ENCODE assay signal across 20 cellular contexts in genomic region chr10:102045292-102045691, GRCh38. TPM values are rescaled to one million over a fixed set of nuclear protein-coding genes. Genes with fewer than 3 reads are reported as not detected.
DNase-seq lines count a peak whose midpoint lies in the region; ATAC-seq, FAIRE-seq and TF ChIP-seq lines count a peak whose summit lies in the region.
"Had no signal": no experiment of that assay in that cellular context is flagged by ENCODE, and none has a peak within 500 bp of the region (broad histone marks: within the 10 kb centered on the region; RNA-seq: fewer than 3 reads in every experiment).

No MANE protein-coding gene starts in this region.

- in situ Hi-C loops in K562 (cut with MboI), result loop anchor here (25.0 kb wide), 1 partner anchor 1058 kb away; the partner anchor contains the start of genes LZTS2, MRPL43 and TWNK

- H3K4me2 ChIP-seq in K562 (ENCODE audit: insufficient read depth, low read length), result no peak overlapping the region

- H3K79me2 ChIP-seq in K562 (ENCODE audit: control insufficient read depth, insufficient read depth, low read length), result peaks cover 31% of the 10 kb centered on the region

- H3K4me1 ChIP-seq in K562 (replicated peaks in 1 of 2; ENCODE audit: control insufficient read depth in 2 of 2, insufficient read depth in 2 of 2, low read length in 2 of 2) (no peaks in the 10 kb centered on the region; a peak in 3 of 5 replicates), left lung (peaks cover 4 to 30% of the 10 kb centered on the region in 2 donors), BE2C (no peaks in the 10 kb centered on the region)
- H3K4me1 ChIP-seq: HAP-1 had no signal

- no peak for ATAC-seq in K562
- ATAC-seq in left lung, result peak; percentile 78
- ATAC-seq: HepG2 had no signal

- H3K9me1 ChIP-seq in K562 (ENCODE audit: control insufficient read depth, insufficient read depth, low read length), result peaks cover 2% of the 10 kb centered on the region

- H3K4me3 ChIP-seq in K562, result no peak overlapping the region
- H3K4me3 ChIP-seq in left lung, result no peak overlapping the region
- no peak overlapping the region for H3K4me3 ChIP-seq in BE2C (ENCODE audit: low read depth, low read length)
- H3K4me3 ChIP-seq: HAP-1 had no signal

- H3K36me3 ChIP-seq in K562 (ENCODE audit: control insufficient read depth, insufficient read depth, low read length), result no peaks in the 10 kb centered on the region; the same call in 2 of the 3 replicates
- no peaks in the 10 kb centered on the region for H3K36me3 ChIP-seq in left lung
- no peaks in the 10 kb centered on the region for H3K36me3 ChIP-seq in BE2C
- H3K36me3 ChIP-seq: HAP-1 had no signal

- intact Hi-C loops in K562 (cut with micrococcal nuclease), result no loop called here
- intact Hi-C loops in left lung (cut with DNase I), result no loop called here
- intact Hi-C loops in Calu3 (cut with micrococcal nuclease; ENCODE audit: unreplicated experiment), result no loop called here

- H3K4me3 Mint-ChIP-seq in mesothelial cell of epicardium, result no peak overlapping the region
- no peak overlapping the region for H3K4me3 Mint-ChIP-seq in Calu3 (ENCODE audit: low read depth, unreplicated experiment)
- H3K4me3 Mint-ChIP-seq: B cell; CD4-positive, alpha-beta memory T cell had no signal

- peak overlapping the region; percentile 21 for H3K27ac Mint-ChIP-seq in mesothelial cell of epicardium
- H3K27ac Mint-ChIP-seq in Calu3 (ENCODE audit: unreplicated experiment), result no peak overlapping the region
- H3K27ac Mint-ChIP-seq: B cell had no signal

- peaks cover 12% of the 10 kb centered on the region for H3K4me1 Mint-ChIP-seq in mesothelial cell of epicardium
- H3K4me1 Mint-ChIP-seq in Calu3 (ENCODE audit: low read depth, unreplicated experiment), result no peaks in the 10 kb centered on the region

- no peak for TF ChIP-seq CTCF in K562 (IDR thresholded peaks at IDR 0.05 in 2 of 3, conservative IDR thresholded peaks at IDR 0.05 in 1 of 3; ENCODE audit: insufficient read depth in 2 of 3, low read depth in 1 of 3, low read length in 3 of 3)
- no peak for TF ChIP-seq CTCF in left lung (IDR thresholded peaks at IDR 0.05)
- no peak for TF ChIP-seq CTCF in mesothelial cell of epicardium (IDR thresholded peaks at IDR 0.05; ENCODE audit: unreplicated experiment)
- no peak for TF ChIP-seq CTCF in Calu3 (IDR thresholded peaks at IDR 0.05; ENCODE audit: unreplicated experiment)
- no peak for TF ChIP-seq CTCF in BE2C (IDR thresholded peaks at IDR 0.05; ENCODE audit: low read depth, low read length)

- no TSS peak for BruUV-seq in K562 (replicated peaks; lab: Mats Ljungman, UMichigan)
- BruUV-seq in Calu3 (replicated peaks; lab: Mats Ljungman, UMichigan), result no TSS peak

- no peak for TF ChIP-seq EP300 in K562 (IDR thresholded peaks at IDR 0.05; ENCODE audit: low read length)

- no peaks in the 10 kb centered on the region for H3K27me3 Mint-ChIP-seq in mesothelial cell of epicardium (ENCODE audit: low read depth)
- no peaks in the 10 kb centered on the region for H3K27me3 Mint-ChIP-seq in Calu3 (ENCODE audit: unreplicated experiment)
- H3K27me3 Mint-ChIP-seq: B cell; CD4-positive, alpha-beta memory T cell had no signal

- no peak overlapping the region for H2AFZ ChIP-seq in K562 (ENCODE audit: low read depth, low read length)

- POLR2A ChIA-PET in K562 (lab: Yijun Ruan, JAX), result no interaction called here

- H3K36me3 Mint-ChIP-seq in mesothelial cell of epicardium (no peaks in the 10 kb centered on the region), Calu3 (ENCODE audit: insufficient read depth, unreplicated experiment) (no peaks in the 10 kb centered on the region)

- no peak for DNase-seq in GM19239 (ENCODE audit: insufficient read length, low spot score)
- DNase-seq in K562 (ENCODE audit: extremely low read depth in 1 of 4, low spot score in 3 of 4), result peak in 3 of 4 experiments; percentile 1
- no peak for DNase-seq in left lung
- no peak for DNase-seq in mesothelial cell of epicardium (ENCODE audit: low spot score in 2 of 2, unreplicated experiment in 2 of 2)
- no peak for DNase-seq in Calu3
- no peak for DNase-seq in BE2C
- no peak for DNase-seq in foreskin melanocyte
- DNase-seq in NCI-H2107 (lab: John Stamatoyannopoulos, UW), result no peak
- DNase-seq: CD4-positive, alpha-beta memory T cell; COR-L47; DND-41; GDM1 had no signal

- peaks cover 5% of the 10 kb centered on the region; the same call in 1 of the 2 replicates for H4K20me1 ChIP-seq in K562 (replicated peaks; ENCODE audit: control insufficient read depth, insufficient read depth, low read length)

- WGBS in K562 (ENCODE audit: insufficient coverage, low coverage, missing lambda C conversion rate), result 70% methylated on average over 3 of the region's 3 CpGs

- CTCF ChIA-PET in K562 (lab: Yijun Ruan, JAX; ENCODE audit: low intra/inter-chr PET ratio), result no interaction called here
- CTCF ChIA-PET in Calu3 (lab: Charles Lee), result no interaction called here

- TF ChIP-seq RAD21 in K562 (CRISPR knock-in tag; conservative IDR thresholded peaks at IDR 0.05 in 1 of 2, IDR thresholded peaks at IDR 0.05 in 1 of 2), result no peak

- H3K9me3 Mint-ChIP-seq in mesothelial cell of epicardium (no peaks in the 10 kb centered on the region), Calu3 (ENCODE audit: low read depth, unreplicated experiment) (no peaks in the 10 kb centered on the region)
- H3K9me3 Mint-ChIP-seq: CD4-positive, alpha-beta memory T cell had no signal

- no peak overlapping the region for H3K27ac ChIP-seq in K562 (ENCODE audit: extremely low read depth, low read depth, low read length)
- peak overlapping the region; percentile 2 to 50 for H3K27ac ChIP-seq in left lung
- H3K27ac ChIP-seq: C4-2B had no signal

- FAIRE-seq in GM19239 (lab: Jason Lieb, UNC) (peak; percentile 44), K562 (lab: Jason Lieb, UNC) (peak; percentile 55)
- FAIRE-seq: A204.1, GM12892, H1, HepG2, HTR-8/SVneo had no signal

- no peaks in the 10 kb centered on the region for H3K9me3 ChIP-seq in K562 (replicated peaks; ENCODE audit: control insufficient read depth, insufficient read depth, low read depth, low read length)
- H3K9me3 ChIP-seq in left lung, result no peaks in the 10 kb centered on the region
- H3K9me3 ChIP-seq in BE2C, result no peaks in the 10 kb centered on the region
- H3K9me3 ChIP-seq: HAP-1 had no signal

- H3K27me3 ChIP-seq in K562 (ENCODE audit: control insufficient read depth in 2 of 2, insufficient read depth in 2 of 2, low read length in 2 of 2) (no peaks in the 10 kb centered on the region), left lung (no peaks in the 10 kb centered on the region), BE2C (no peaks in the 10 kb centered on the region)

- H3K9ac ChIP-seq in K562 (ENCODE audit: insufficient read depth in 1 of 2, low read depth in 2 of 2, low read length in 2 of 2), result no peak overlapping the region

- TF ChIP-seq POLR2A in K562 (conservative IDR thresholded peaks at IDR 0.05), result no peak

RNA-seq across cellular contexts. Expression of gene ARMH3, which starts 10.7 kb away (rescaled TPM):
- not detected in 2 replicates for total RNA-seq in K562 (2011; cell fraction: chromatin; rRNA removed; ENCODE audit: low replicate concordance)
- total RNA-seq in K562 (2011; cell fraction: nucleolus; rRNA removed), result 0.83 and 1.1 TPM in 2 replicates
- not detected in 2 replicates for total RNA-seq in K562 (2011; cell fraction: nucleoplasm; rRNA removed)
- total RNA-seq in K562 (2014; rRNA removed), result 0.53 TPM in 1 of 2 replicates, not detected in the other
- not detected in 2 replicates for total RNA-seq in K562 (2014; rRNA removed; fragmentation: Illumina TruSeq; extraction: Trizol)
- total RNA-seq in K562 (2015; rRNA removed; fragmentation: Illumina TruSeq; extraction: Trizol), result 0.29 and 0.49 TPM in 2 replicates
- total RNA-seq in K562 (2021), result 0.73 and 0.89 TPM in 2 replicates
- not detected in 2 replicates for polyA plus RNA-seq in K562 (2011; rRNA removed)
- polyA plus RNA-seq in K562 (2011; cell fraction: cytosol; rRNA removed), result not detected in 2 replicates
- polyA plus RNA-seq in K562 (2011; cell fraction: nucleus; rRNA removed), result 0.61 and 0.83 TPM in 2 replicates
- polyA plus RNA-seq in K562 (2012), result 0.40 TPM in 1 of 2 replicates, not detected in the other
- not detected in 2 replicates for polyA plus RNA-seq in K562 (2014; fragmentation: Illumina TruSeq; extraction: Trizol)
- polyA plus RNA-seq in K562 (2014; fragmentation: Nextera tagmentation; extraction: Ambion mirVana), result not detected
- not detected in 2 replicates for polyA plus RNA-seq in K562 (2014; rRNA removed)
- polyA minus RNA-seq in K562 (2011; rRNA and poly(A)+ RNA removed), result not detected in 2 replicates
- not detected in 2 replicates for polyA minus RNA-seq in K562 (2011; cell fraction: cytosol; rRNA and poly(A)+ RNA removed)
- 0.54 and 1.7 TPM in 2 replicates for polyA minus RNA-seq in K562 (2011; cell fraction: nucleus; rRNA and poly(A)+ RNA removed)
- total RNA-seq in left lung, result 10 to 100 TPM; 24.0 to 26.2 TPM
- 21.8 to 26.6 TPM (median 26.5 TPM) in 3 replicates for total RNA-seq in mesothelial cell of epicardium
- total RNA-seq in Calu3 (2022), result 14.1 and 14.5 TPM in 2 replicates
- 11.7 TPM for polyA plus RNA-seq in BE2C (2012; ENCODE audit: insufficient read depth, insufficient read length, low read depth)

RNA-seq across cellular contexts. Expression of gene HPS6, which starts 19.9 kb away (rescaled TPM):
- total RNA-seq in K562 (2011; cell fraction: chromatin; rRNA removed; ENCODE audit: low replicate concordance), result 1.9 and 6.9 TPM in 2 replicates
- 8.7 and 9.2 TPM in 2 replicates for total RNA-seq in K562 (2011; cell fraction: nucleolus; rRNA removed)
- total RNA-seq in K562 (2011; cell fraction: nucleoplasm; rRNA removed), result 2.4 and 3.9 TPM in 2 replicates
- 12.7 and 17.6 TPM in 2 replicates for total RNA-seq in K562 (2014; rRNA removed)
- total RNA-seq in K562 (2014; rRNA removed; fragmentation: Illumina TruSeq; extraction: Trizol), result 2.3 and 3.8 TPM in 2 replicates
- total RNA-seq in K562 (2015; rRNA removed; fragmentation: Illumina TruSeq; extraction: Trizol), result 7.7 and 8.2 TPM in 2 replicates
- 14.0 and 15.1 TPM in 2 replicates for total RNA-seq in K562 (2021)
- polyA plus RNA-seq in K562 (2011; rRNA removed), result 2.7 and 3.0 TPM in 2 replicates
- 3.3 and 9.2 TPM in 2 replicates for polyA plus RNA-seq in K562 (2011; cell fraction: cytosol; rRNA removed)
- polyA plus RNA-seq in K562 (2011; cell fraction: nucleus; rRNA removed), result 2.3 and 3.7 TPM in 2 replicates
- polyA plus RNA-seq in K562 (2012), result 7.3 and 7.7 TPM in 2 replicates
- 4.5 and 6.4 TPM in 2 replicates for polyA plus RNA-seq in K562 (2014; fragmentation: Illumina TruSeq; extraction: Trizol)
- polyA plus RNA-seq in K562 (2014; fragmentation: Nextera tagmentation; extraction: Ambion mirVana), result under 1 TPM; 0.45 to 0.55 TPM
- 6.7 and 8.3 TPM in 2 replicates for polyA plus RNA-seq in K562 (2014; rRNA removed)
- 2.8 and 4.2 TPM in 2 replicates for polyA minus RNA-seq in K562 (2011; rRNA and poly(A)+ RNA removed)
- polyA minus RNA-seq in K562 (2011; cell fraction: cytosol; rRNA and poly(A)+ RNA removed), result 5.6 and 6.1 TPM in 2 replicates
- polyA minus RNA-seq in K562 (2011; cell fraction: nucleus; rRNA and poly(A)+ RNA removed), result 6.1 and 8.1 TPM in 2 replicates
- 10 to 100 TPM; 19.1 to 21.0 TPM for total RNA-seq in left lung
- total RNA-seq in mesothelial cell of epicardium, result 14.2 to 15.2 TPM (median 14.5 TPM) in 3 replicates
- 14.7 and 16.9 TPM in 2 replicates for total RNA-seq in Calu3 (2022)
- polyA plus RNA-seq in BE2C (2012; ENCODE audit: insufficient read depth, insufficient read length, low read depth), result 29.2 TPM

Comparison
In these comparisons a context has a peak if more than half of its experiments do, and no peak if none do; other contexts are left out.
1. DNase-seq: peak in K562 (3 of 4); none in GM19239 (single experiment), left lung (0 of 2), mesothelial cell of epicardium (0 of 2), Calu3 (single experiment), BE2C (single experiment), foreskin melanocyte (single experiment) and NCI-H2107 (single experiment).